ENCODE assay signal across 8 cellular contexts in genomic region chr18:12904012-12904516, GRCh38. TPM values are rescaled to one million over a fixed set of nuclear protein-coding genes. Genes with fewer than 3 reads are reported as not detected.
A peak's percentile ranks its signal among the peaks of the same experiment; 100 is the strongest.
DNase-seq lines count a peak whose midpoint lies in the region; ATAC-seq and TF ChIP-seq lines count a peak whose summit lies in the region.

No MANE protein-coding gene starts in this region.

- no peak for TF ChIP-seq POLR2A in erythroblast (IDR thresholded peaks at IDR 0.05; ENCODE audit: low read length)

- no peaks in the 10 kb centered on the region for H3K4me1 ChIP-seq in colonic mucosa

- H3K4me1 Mint-ChIP-seq in IgD-negative memory B cell: no peaks in the 10 kb centered on the region
- peaks cover 38% of the 10 kb centered on the region for H3K4me1 Mint-ChIP-seq in chondrocyte (ENCODE audit: low read depth)

- H3K9me3 ChIP-seq in colonic mucosa: no peaks in the 10 kb centered on the region

- ATAC-seq in HG02981 (IDR thresholded peaks at IDR 0.05; ENCODE audit: unreplicated experiment): no peak
- ATAC-seq in GM21717 (IDR thresholded peaks at IDR 0.05; ENCODE audit: unreplicated experiment): no peak

- no peak overlapping the region for H3K27ac ChIP-seq in colonic mucosa

- H3K27me3 ChIP-seq in colonic mucosa: no peaks in the 10 kb centered on the region

- TF ChIP-seq CTCF in colonic mucosa (IDR thresholded peaks at IDR 0.05): no peak
- no peak for TF ChIP-seq CTCF in chondrocyte (IDR thresholded peaks at IDR 0.05)

- no peak overlapping the region for H3K4me3 ChIP-seq in colonic mucosa

- no peaks in the 10 kb centered on the region for H3K36me3 Mint-ChIP-seq in IgD-negative memory B cell
- no peaks in the 10 kb centered on the region for H3K36me3 Mint-ChIP-seq in chondrocyte (ENCODE audit: low read depth)

- peak; percentile 64 for DNase-seq in activated CD4-positive, alpha-beta T cell treated with anti-CD3 and anti-CD28 coated beads for 48 hours
- DNase-seq in erythroblast (lab: John Stamatoyannopoulos, UW) (peak; percentile 90), colonic mucosa (no peak), chondrocyte (ENCODE audit: low spot score) (no peak)
- DNase-seq in stimulated activated CD4-positive, alpha-beta T cell treated with anti-CD3 and anti-CD28 coated beads, Interleukin-2, amount 100 ng/mL, for 24 hours: peak; percentile 46 to 48

- H3K27ac Mint-ChIP-seq in IgD-negative memory B cell (peak overlapping the region in 2 of 3 donors; percentile 11 to 32), chondrocyte (ENCODE audit: unreplicated experiment) (no peak overlapping the region)

- H3K9me3 Mint-ChIP-seq in IgD-negative memory B cell (no peaks in the 10 kb centered on the region), chondrocyte (ENCODE audit: low read depth) (no peaks in the 10 kb centered on the region)

- peaks cover 14% of the 10 kb centered on the region for H3K27me3 Mint-ChIP-seq in IgD-negative memory B cell
- no peaks in the 10 kb centered on the region for H3K27me3 Mint-ChIP-seq in chondrocyte (ENCODE audit: low read depth)

- intact Hi-C loops in colonic mucosa (cut with DNase I): no loop called here

- H3K9ac ChIP-seq in colonic mucosa (ENCODE audit: low read depth in 2 of 2, low read length in 2 of 2): no peak overlapping the region

- H3K4me3 Mint-ChIP-seq in IgD-negative memory B cell (peak overlapping the region in 1 of 4 donors; percentile 73), chondrocyte (ENCODE audit: unreplicated experiment) (no peak overlapping the region)

- no peaks in the 10 kb centered on the region for H3K36me3 ChIP-seq in colonic mucosa

RNA-seq across cellular contexts. Expression of gene PTPN2, which starts 20.0 kb away (rescaled TPM):
- polyA plus RNA-seq in IgD-negative memory B cell: 97.8 TPM
- 10 to 100 TPM; 32.2 to 34.3 TPM for total RNA-seq in colonic mucosa
- total RNA-seq in chondrocyte: 21.9 to 29.0 TPM (median 22.2 TPM) in 3 replicates

RNA-seq across cellular contexts. Expression of gene SEH1L, which starts 43.7 kb away (rescaled TPM):
- polyA plus RNA-seq in IgD-negative memory B cell: 27.2 TPM
- total RNA-seq in colonic mucosa (10 to 100 TPM; 35.1 to 55.6 TPM), chondrocyte (34.1 to 37.5 TPM (median 36.3 TPM) in 3 replicates)

Comparison
In these comparisons a context has a peak if more than half of its experiments do, and no peak if none do; other contexts are left out.
1. DNase-seq: peak in activated CD4-positive, alpha-beta T cell treated with anti-CD3 and anti-CD28 coated beads for 48 hours (single experiment), erythroblast (2 of 2) and stimulated activated CD4-positive, alpha-beta T cell treated with anti-CD3 and anti-CD28 coated beads, Interleukin-2, amount 100 ng/mL, for 24 hours (2 of 2); none in colonic mucosa (single experiment) and chondrocyte (single experiment).